ENCODE assay signal across 8 cellular contexts in the genomic region with DNA sequence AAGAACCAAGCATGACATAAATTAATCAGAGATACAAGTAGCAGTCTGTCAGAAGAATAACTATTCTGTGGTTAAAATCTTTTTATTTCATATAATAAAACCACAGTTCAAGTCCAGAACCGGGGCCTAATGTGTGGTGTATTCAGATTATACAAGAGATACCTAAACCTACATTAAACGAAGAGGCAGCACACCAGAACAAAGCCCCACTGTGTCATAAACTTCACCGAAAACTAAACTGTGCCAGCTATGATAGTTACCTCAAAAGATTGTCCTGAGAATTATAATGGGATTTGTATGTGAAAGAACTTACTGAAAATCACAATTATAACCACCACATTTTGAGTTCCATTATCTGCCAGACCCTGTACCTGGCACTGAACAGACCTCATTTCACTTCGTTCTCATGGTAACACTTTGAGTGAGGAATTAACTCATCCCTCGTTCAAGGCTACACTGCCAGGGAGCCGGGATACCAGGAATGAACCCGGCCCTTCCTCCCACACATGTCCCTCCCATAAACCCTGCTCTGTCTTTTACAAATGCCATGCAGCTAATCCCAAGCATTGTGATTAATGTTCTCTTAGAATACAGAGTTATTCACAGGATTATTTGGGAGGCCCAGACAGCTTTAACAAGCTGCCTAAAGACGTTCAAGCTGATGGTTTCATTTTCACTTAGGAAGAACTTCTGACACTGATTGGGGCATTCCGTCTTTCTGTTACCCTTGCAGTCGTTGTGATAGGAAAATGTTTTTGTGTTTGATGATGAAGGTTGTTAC. TPM values are rescaled to one million over a fixed set of nuclear protein-coding genes. Genes with fewer than 3 reads are reported as not detected.
DNase-seq lines count a peak whose midpoint lies in the region; ATAC-seq, FAIRE-seq and TF ChIP-seq lines count a peak whose summit lies in the region.

No MANE protein-coding gene starts in this region.

- intact Hi-C loops in right lobe of liver (cut with DNase I): no loop called here
- intact Hi-C loops in transverse colon (cut with DNase I; ENCODE audit: low total_unique reads): no loop called here

- no peak overlapping the region; the same call in 2 of the 3 replicates for H3K4me3 Mint-ChIP-seq in GM23338
- peak overlapping the region; percentile 3 to 81 (median 70) for H3K4me3 Mint-ChIP-seq in brain

- peak overlapping the region; percentile 76 for H2AFZ ChIP-seq in GM23338

- H3K4me1 Mint-ChIP-seq in GM23338 (peaks cover 3% of the 10 kb centered on the region), brain (peaks cover 29% of the 10 kb centered on the region)

- H3K4me1 ChIP-seq in GM23338 (ENCODE audit: insufficient read depth): no peaks in the 10 kb centered on the region
- peaks cover 0 to 8% (median 4%) of the 10 kb centered on the region in 4 donors for H3K4me1 ChIP-seq in right lobe of liver
- H3K4me1 ChIP-seq in transverse colon: peaks cover 0 to 15% (median 3%) of the 10 kb centered on the region in 4 donors

- no peaks in the 10 kb centered on the region for H3F3A ChIP-seq in GM23338 (replicated peaks; ENCODE audit: low read depth)

- no peaks in the 10 kb centered on the region for H3K79me2 ChIP-seq in GM23338 (replicated peaks; ENCODE audit: insufficient read depth)

- H4K20me1 ChIP-seq in GM23338 (replicated peaks; ENCODE audit: insufficient read depth): no peaks in the 10 kb centered on the region

- H3K27ac Mint-ChIP-seq in GM23338: no peak overlapping the region
- peak overlapping the region; percentile 59 to 91 (median 75) for H3K27ac Mint-ChIP-seq in brain

- no peak for TF ChIP-seq POLR2A in GM12891 (IDR thresholded peaks at IDR 0.05; ENCODE audit: low read depth, low read length)
- TF ChIP-seq POLR2A in right lobe of liver (IDR thresholded peaks at IDR 0.05): no peak
- TF ChIP-seq POLR2A in transverse colon (IDR thresholded peaks at IDR 0.05): no peak

- no peaks in the 10 kb centered on the region for H3K36me3 Mint-ChIP-seq in GM23338 (ENCODE audit: low read depth)
- H3K36me3 Mint-ChIP-seq in brain: no peaks in the 10 kb centered on the region

- H3K36me3 ChIP-seq in GM23338 (ENCODE audit: insufficient read depth): no peaks in the 10 kb centered on the region
- no peaks in the 10 kb centered on the region for H3K36me3 ChIP-seq in right lobe of liver
- no peaks in the 10 kb centered on the region for H3K36me3 ChIP-seq in transverse colon

- no peak overlapping the region for H3K4me3 ChIP-seq in GM23338
- peak overlapping the region; percentile 30 to 47 (median 35) for H3K4me3 ChIP-seq in right lobe of liver
- H3K4me3 ChIP-seq in transverse colon: peak overlapping the region; percentile 9 to 41 (median 18)

- DNase-seq in GM12891 (ENCODE audit: insufficient read length, low spot score) (no peak), GM23338 (ENCODE audit: low spot score) (no peak), NCI-H2227 (lab: John Stamatoyannopoulos, UW; ENCODE audit: unreplicated experiment) (peak; percentile 16), right lobe of liver (no peak), transverse colon (no peak), HPDE6-E6E7 (ENCODE audit: extremely low spot score) (no peak), NCI-H1930 (lab: John Stamatoyannopoulos, UW) (no peak)

- no peaks in the 10 kb centered on the region for H3K9me3 Mint-ChIP-seq in GM23338
- peaks cover 0 to 3% (median 0%) of the 10 kb centered on the region in 5 experiments for H3K9me3 Mint-ChIP-seq in brain

- H3K9me2 ChIP-seq in GM23338 (ENCODE audit: insufficient read depth): peaks cover 4% of the 10 kb centered on the region; the same call in 1 of the 2 replicates

- in situ Hi-C loops in transverse colon (cut with MboI; ENCODE audit: low pct_ligation_motif_present in 1 of 4, low pct_unique_long_range_greater_than_20kb in 1 of 4, low sequenced_read_pairs in 3 of 4): loop anchor here in 2 of 4 donors (25.0 kb wide), 2 partner anchors 713 to 738 kb away; a partner anchor contains a TSS

- H3K4me2 ChIP-seq in GM23338: no peak overlapping the region

- H3K27ac ChIP-seq in GM23338 (ENCODE audit: low read depth) (no peak overlapping the region), right lobe of liver (peak overlapping the region; percentile 49 to 59 (median 56)), transverse colon (peak overlapping the region in 3 of 4 donors; percentile 45 to 50 (median 50))

- WGBS in right lobe of liver (ENCODE audit: insufficient coverage, low coverage, low lambda C conversion rate, missing lambda C conversion rate): 21% methylated on average over 10 of the region's 10 CpGs
- WGBS in transverse colon (ENCODE audit: low coverage in 1 of 2), 2 donors: 16 to 22% methylated on average over 10 of the region's 10 CpGs

- H3K27me3 ChIP-seq in GM23338 (ENCODE audit: insufficient read depth): no peaks in the 10 kb centered on the region
- no peaks in the 10 kb centered on the region for H3K27me3 ChIP-seq in right lobe of liver
- no peaks in the 10 kb centered on the region for H3K27me3 ChIP-seq in transverse colon

- ATAC-seq in GM23338 (peak; percentile 57; the same call in 2 of the 3 replicates), right lobe of liver (peak; percentile 77 to 81 (median 80))

- TF ChIP-seq EP300 in transverse colon (IDR thresholded peaks at IDR 0.05; ENCODE audit: low read depth): no peak

- H3K27me3 Mint-ChIP-seq in GM23338 (ENCODE audit: insufficient read depth, low read depth, poor library complexity) (no peaks in the 10 kb centered on the region), brain (peaks cover 11% of the 10 kb centered on the region)

- TF ChIP-seq CTCF in GM23338 (conservative IDR thresholded peaks at IDR 0.05; ENCODE audit: low read depth in 2 of 2): no peak
- TF ChIP-seq CTCF in brain (conservative IDR thresholded peaks at IDR 0.05): no peak
- no peak for TF ChIP-seq CTCF in right lobe of liver (IDR thresholded peaks at IDR 0.05)
- no peak for TF ChIP-seq CTCF in transverse colon (IDR thresholded peaks at IDR 0.05)

- no peaks in the 10 kb centered on the region for H3K9me3 ChIP-seq in right lobe of liver
- H3K9me3 ChIP-seq in transverse colon: no peaks in the 10 kb centered on the region

- peak; percentile 75 for FAIRE-seq in GM12891 (lab: Jason Lieb, UNC)

TF ChIP-seq in GM12891, 5 proteins besides CTCF, POLR2A, EP300 and RAD21:
- no peak for TF ChIP-seq TAF1 (IDR thresholded peaks at IDR 0.05; ENCODE audit: low read depth, low read length)
- no peak for TF ChIP-seq SPI1 (IDR thresholded peaks at IDR 0.05; ENCODE audit: low read depth, low read length)
- no peak for TF ChIP-seq PAX5 (IDR thresholded peaks at IDR 0.05; ENCODE audit: insufficient read depth, low read length, severe bottlenecking)
- no peak for TF ChIP-seq POLR2AphosphoS5 (IDR thresholded peaks at IDR 0.05; ENCODE audit: low read depth, low read length)
- TF ChIP-seq POU2F2 (IDR thresholded peaks at IDR 0.05; ENCODE audit: low read depth, low read length): no peak

TF ChIP-seq in GM23338, 12 proteins besides CTCF, POLR2A, EP300 and RAD21 (continues in another document):
- TF ChIP-seq JUNB (IDR thresholded peaks at IDR 0.05; ENCODE audit: unreplicated experiment) (no peak), CREB1 (CRISPR knock-in tag; IDR thresholded peaks at IDR 0.05; ENCODE audit: low read depth) (no peak), ZNF114 (CRISPR knock-in tag; IDR thresholded peaks at IDR 0.05) (no peak), NANOG (IDR thresholded peaks at IDR 0.05; ENCODE audit: borderline replicate concordance) (no peak)

RNA-seq across cellular contexts. Expression of a gene that starts 42.7 kb away (rescaled TPM):
- 69.9 TPM for polyA plus RNA-seq in GM12891 (2012; ENCODE audit: low read depth, missing spikeins)
- 10.9 and 13.2 TPM in 2 replicates for total RNA-seq in GM23338 (2014; rRNA removed; shearing (Covaris generic))
- polyA plus RNA-seq in GM23338 (2016; fragmentation: Nextera tagmentation; extraction: Ambion mirVana): 6.0 and 8.1 TPM in 2 replicates
- polyA plus RNA-seq in brain (ENCODE audit: insufficient read depth, low read depth, low replicate concordance): 7.3 TPM
- total RNA-seq in right lobe of liver: 1 to 10 TPM in 4 of 6 experiments, under 1 TPM in 2; 0.32 to 5.2 (median 1.1) TPM
- 1 to 10 TPM in 3 of 4 donors, under 1 TPM in 1; 0.82 to 4.8 (median 2.1) TPM for total RNA-seq in transverse colon
